Comparison of ENCODE assay signal across 1 cellular context in genomic region chr18:1438458-1438910, GRCh38.
TF ChIP-seq lines count a peak whose summit lies in the region.

No MANE protein-coding gene starts in this region.

TF ChIP-seq in K562, 482 proteins besides CTCF, POLR2A, EP300 and RAD21 (continued from another document):
- TF ChIP-seq CBX3 (IDR thresholded peaks at IDR 0.05; ENCODE audit: borderline replicate concordance in 1 of 2, low read length in 2 of 2) = no peak
- TF ChIP-seq MEIS2 (IDR thresholded peaks at IDR 0.05; ENCODE audit: partially characterized antibody) = peak; percentile 41
- TF ChIP-seq ZBTB40 (IDR thresholded peaks at IDR 0.05) = peak; percentile 49; the same call in 1 of the 2 replicates
- no peak for TF ChIP-seq ZBTB40 (CRISPR knock-in tag; IDR thresholded peaks at IDR 0.05)
- TF ChIP-seq SMC3 (conservative IDR thresholded peaks at IDR 0.05; ENCODE audit: insufficient read depth, low read depth, low read length) = no peak
- peak; percentile 55; the same call in 1 of the 2 replicates for TF ChIP-seq CTBP1 (IDR thresholded peaks at IDR 0.05; ENCODE audit: borderline replicate concordance)
- no peak for TF ChIP-seq NFE2L1 (tag; IDR thresholded peaks at IDR 0.05; ENCODE audit: borderline replicate concordance, low read depth)
- TF ChIP-seq MECOM (CRISPR knock-in tag; IDR thresholded peaks at IDR 0.05) = peak; percentile 86
- TF ChIP-seq NCOA2 (IDR thresholded peaks at IDR 0.05; ENCODE audit: partially characterized antibody in 2 of 2) = no peak
- peak; percentile 96 for TF ChIP-seq ATF4 (CRISPR knock-in tag; IDR thresholded peaks at IDR 0.05)
- TF ChIP-seq ZNF263 (CRISPR knock-in tag; IDR thresholded peaks at IDR 0.05; ENCODE audit: borderline replicate concordance) = no peak
- peak; percentile 80 for TF ChIP-seq CEBPB (tag; IDR thresholded peaks at IDR 0.05)
- TF ChIP-seq FOSL1 (tag; conservative IDR thresholded peaks at IDR 0.05) = peak; percentile 90
- peak; percentile 96 for TF ChIP-seq CEBPG (CRISPR knock-in tag; IDR thresholded peaks at IDR 0.05)
- TF ChIP-seq CEBPG (tag; conservative IDR thresholded peaks at IDR 0.05 in 1 of 2, IDR thresholded peaks at IDR 0.05 in 1 of 2) = peak; percentile 98 to 99
- peak; percentile 70 for TF ChIP-seq ZEB2 (IDR thresholded peaks at IDR 0.05)
- peak in 1 of 2 experiments; percentile 49; a peak in 1 of 4 replicates for TF ChIP-seq RCOR1 (IDR thresholded peaks at IDR 0.05; ENCODE audit: borderline replicate concordance in 1 of 2, low read depth in 2 of 2, low read length in 2 of 2)
